20 cellular contexts compared by ENCODE assay signal in the genomic region with DNA sequence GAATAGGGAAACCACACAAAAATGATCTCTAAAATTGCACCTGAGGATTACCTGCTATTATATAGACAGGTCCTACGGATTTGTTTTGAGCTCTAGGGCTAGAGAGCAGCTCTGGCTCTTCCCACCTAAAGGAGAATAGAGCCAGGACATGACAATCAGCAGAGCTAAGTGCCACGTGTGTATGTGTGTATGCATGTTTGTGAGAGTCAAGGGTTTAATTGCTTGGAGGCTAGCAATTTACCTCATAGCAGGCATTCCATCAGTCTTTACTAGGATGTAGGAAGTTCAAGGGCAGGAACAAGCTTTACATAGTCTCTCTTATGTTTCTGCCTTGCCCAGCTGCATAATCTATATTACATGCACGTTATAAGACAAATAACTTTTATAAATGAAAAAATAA.
"Had no signal": no experiment of that assay in that cellular context is flagged by ENCODE, and none has a peak within 500 bp of the region (broad histone marks: within the 10 kb centered on the region; RNA-seq: fewer than 3 reads in every experiment).

No MANE protein-coding gene starts in this region.

- H3K4me3 ChIP-seq: Peyer's patch, SJCRH30 had no signal

- H3K9me3 ChIP-seq: Peyer's patch, SJCRH30 had no signal

- ATAC-seq: HepG2, PC-3, Right ventricle myocardium inferior, SK-N-SH treated with all-trans-retinoic acid at 6 μM for 48 hours had no signal

- H3K36me3 ChIP-seq: Peyer's patch, SJCRH30 had no signal

- H3K4me1 ChIP-seq: Peyer's patch, SJCRH30 had no signal

- DNase-seq: IMR-90, Kasumi-1, MM.1S, NCI-H1048, NCI-H1436, NCI-H187, NCI-H2029, NCI-H2081 treated with DMSO at 0.1 percent for 48 hours, NCI-H2227 treated with DMSO at 0.1 percent for 48 hours, NCI-H524, NCI-H526 treated with DMSO at 0.1 percent for 48 hours, NCI-H774, PC-3, Peyer's patch, SHP77 treated with DMSO at 0.1 percent for 48 hours, SJCRH30, T-helper 1 cell had no signal
